8 cellular contexts compared by ENCODE assay signal in the genomic region with DNA sequence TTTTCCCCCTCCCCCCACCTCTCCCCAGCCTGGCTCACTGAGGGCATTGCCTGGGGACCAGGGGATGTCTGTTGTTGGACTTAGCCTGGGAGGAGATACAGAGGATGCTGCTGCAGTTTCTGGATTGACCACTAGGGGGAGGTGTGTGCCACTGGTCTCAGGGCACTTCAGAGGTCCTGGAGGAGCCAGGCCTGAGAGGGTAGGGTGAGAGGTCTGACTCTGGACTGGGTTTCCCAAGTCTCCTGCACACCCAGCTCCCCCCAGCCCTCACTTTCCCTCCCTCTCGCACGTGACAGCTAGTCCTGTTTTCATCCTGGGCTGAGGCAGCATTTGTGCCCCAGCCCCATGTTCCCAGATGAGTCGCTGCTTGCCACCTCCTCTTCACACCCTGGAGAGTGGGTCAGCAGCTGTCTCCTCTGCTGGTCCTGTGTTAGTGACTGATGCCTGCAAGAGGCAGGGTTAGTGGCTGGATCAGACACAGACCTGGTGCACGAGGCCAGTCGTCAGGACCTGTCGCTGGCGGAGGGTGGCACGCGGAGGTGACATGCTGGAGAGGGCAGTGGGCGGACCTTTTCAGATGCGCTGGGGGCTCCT. TPM values are rescaled to one million over a fixed set of nuclear protein-coding genes. Genes with fewer than 3 reads are reported as not detected.
A peak's percentile ranks its signal among the peaks of the same experiment; 100 is the strongest.
DNase-seq lines count a peak whose midpoint lies in the region; ATAC-seq and TF ChIP-seq lines count a peak whose summit lies in the region.

No MANE protein-coding gene starts in this region.

- H3K4me3 ChIP-seq in A673 (ENCODE audit: low read depth, low read length, poor library complexity, severe bottlenecking) (no peak overlapping the region), choroid plexus epithelial cell (ENCODE audit: low read depth, low read length) (no peak overlapping the region), liver (ENCODE audit: low read depth in 1 of 3, low read length in 3 of 3) (no peak overlapping the region)

- H3K27me3 ChIP-seq in A673 (replicated peaks; ENCODE audit: insufficient read depth, low read depth, low read length, poor library complexity): no peaks in the 10 kb centered on the region
- H3K27me3 ChIP-seq in liver (ENCODE audit: control insufficient read depth in 4 of 4, insufficient read depth in 4 of 4, low read length in 3 of 4): no peaks in the 10 kb centered on the region

- POLR2A ChIA-PET in A673 (lab: Charles Lee; ENCODE audit: low non-redundant PET): no interaction called here

- peak; percentile 68 for DNase-seq in A673 (ENCODE audit: low spot score)
- peak; percentile 18 for DNase-seq in NCI-H510A treated with DMSO at 0.1 percent for 48 hours (lab: John Stamatoyannopoulos, UW)
- DNase-seq in activated CD4-positive, alpha-beta T cell treated with anti-CD3 and anti-CD28 coated beads for 48 hours: peak; percentile 91
- peak; percentile 78 for DNase-seq in choroid plexus epithelial cell (ENCODE audit: low read depth)
- DNase-seq in stimulated activated CD4-positive, alpha-beta T cell treated with anti-CD3 and anti-CD28 coated beads, TNF-alpha, amount 100 ng/mL, for 24 hours (ENCODE audit: low read depth in 3 of 3): peak; percentile 59 to 82 (median 78)

- WGBS in liver: 86% methylated on average over 11 of the region's 11 CpGs

- H3K27ac ChIP-seq in A673 (ENCODE audit: low read depth, low read length, poor library complexity, severe bottlenecking) (no peak overlapping the region), liver (ENCODE audit: low read depth in 1 of 2, low read length in 2 of 2) (no peak overlapping the region)

- CTCF ChIA-PET in A673 (lab: Charles Lee): no interaction called here

- peak; percentile 58 to 77 for TF ChIP-seq RAD21 in liver (IDR thresholded peaks at IDR 0.05)

- H3K9ac ChIP-seq in liver (ENCODE audit: low read depth in 1 of 2, low read length in 2 of 2): no peak overlapping the region

- intact Hi-C loops in A673 (cut with micrococcal nuclease; ENCODE audit: unreplicated experiment): no loop called here

- H3K4me1 ChIP-seq in A673 (ENCODE audit: insufficient read depth, low read length, poor library complexity, severe bottlenecking) (no peaks in the 10 kb centered on the region), liver (ENCODE audit: control insufficient read depth in 4 of 4, insufficient read depth in 4 of 4, low read length in 3 of 4) (peaks cover 0 to 2% (median 0%) of the 10 kb centered on the region in 4 donors)

- TF ChIP-seq CTCF in A673 (conservative IDR thresholded peaks at IDR 0.05; ENCODE audit: low read depth, low read length): peak; percentile 94
- peak; percentile 98 for TF ChIP-seq CTCF in choroid plexus epithelial cell (conservative IDR thresholded peaks at IDR 0.05; ENCODE audit: low read depth, low read length)
- TF ChIP-seq CTCF in liver (IDR thresholded peaks at IDR 0.05; ENCODE audit: low read depth, low read length, missing input control): peak; percentile 91

- no peaks in the 10 kb centered on the region for H3K9me3 ChIP-seq in A673 (ENCODE audit: low read depth, low read length, poor library complexity, severe bottlenecking)
- H3K9me3 ChIP-seq in liver (ENCODE audit: control insufficient read depth in 4 of 4, low read length in 3 of 4): no peaks in the 10 kb centered on the region

- no TSS peak for BruUV-seq in A673 (replicated peaks; lab: Mats Ljungman, UMichigan)

- ATAC-seq in GM18498 (IDR thresholded peaks at IDR 0.05; ENCODE audit: unreplicated experiment) (peak; percentile 72), HG02943 (IDR thresholded peaks at IDR 0.05; ENCODE audit: low read depth, unreplicated experiment) (peak; percentile 57)

- H3K36me3 ChIP-seq in A673 (ENCODE audit: insufficient read depth, low read length, poor library complexity, severe bottlenecking): no peaks in the 10 kb centered on the region
- no peaks in the 10 kb centered on the region for H3K36me3 ChIP-seq in liver (ENCODE audit: control insufficient read depth in 4 of 4, insufficient read depth in 3 of 4, low read depth in 1 of 4, low read length in 3 of 4)

TF ChIP-seq in liver, 16 proteins besides CTCF, POLR2A, EP300 and RAD21:
- TF ChIP-seq GABPA (IDR thresholded peaks at IDR 0.05 in 1 of 2, conservative IDR thresholded peaks at IDR 0.05 in 1 of 2) (no peak), HNF4A (conservative IDR thresholded peaks at IDR 0.05) (no peak), NR2F2 (IDR thresholded peaks at IDR 0.05) (no peak), FOXA2 (IDR thresholded peaks at IDR 0.05) (no peak), RXRA (IDR thresholded peaks at IDR 0.05) (no peak), FOXA1 (IDR thresholded peaks at IDR 0.05) (no peak), JUND (IDR thresholded peaks at IDR 0.05) (no peak), EGR1 (IDR thresholded peaks at IDR 0.05; ENCODE audit: low read depth in 2 of 2) (no peak), HNF4G (IDR thresholded peaks at IDR 0.05) (no peak), SP1 (IDR thresholded peaks at IDR 0.05) (no peak), YY1 (IDR thresholded peaks at IDR 0.05) (no peak), TAF1 (conservative IDR thresholded peaks at IDR 0.05) (no peak)
- TF ChIP-seq, protein P1, sequence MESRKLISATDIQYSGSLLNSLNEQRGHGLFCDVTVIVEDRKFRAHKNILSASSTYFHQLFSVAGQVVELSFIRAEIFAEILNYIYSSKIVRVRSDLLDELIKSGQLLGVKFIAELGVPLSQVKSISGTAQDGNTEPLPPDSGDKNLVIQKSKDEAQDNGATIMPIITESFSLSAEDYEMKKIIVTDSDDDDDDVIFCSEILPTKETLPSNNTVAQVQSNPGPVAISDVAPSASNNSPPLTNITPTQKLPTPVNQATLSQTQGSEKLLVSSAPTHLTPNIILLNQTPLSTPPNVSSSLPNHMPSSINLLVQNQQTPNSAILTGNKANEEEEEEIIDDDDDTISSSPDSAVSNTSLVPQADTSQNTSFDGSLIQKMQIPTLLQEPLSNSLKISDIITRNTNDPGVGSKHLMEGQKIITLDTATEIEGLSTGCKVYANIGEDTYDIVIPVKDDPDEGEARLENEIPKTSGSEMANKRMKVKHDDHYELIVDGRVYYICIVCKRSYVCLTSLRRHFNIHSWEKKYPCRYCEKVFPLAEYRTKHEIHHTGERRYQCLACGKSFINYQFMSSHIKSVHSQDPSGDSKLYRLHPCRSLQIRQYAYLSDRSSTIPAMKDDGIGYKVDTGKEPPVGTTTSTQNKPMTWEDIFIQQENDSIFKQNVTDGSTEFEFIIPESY (IDR thresholded peaks at IDR 0.05): no peak
- TF ChIP-seq, protein P2, sequence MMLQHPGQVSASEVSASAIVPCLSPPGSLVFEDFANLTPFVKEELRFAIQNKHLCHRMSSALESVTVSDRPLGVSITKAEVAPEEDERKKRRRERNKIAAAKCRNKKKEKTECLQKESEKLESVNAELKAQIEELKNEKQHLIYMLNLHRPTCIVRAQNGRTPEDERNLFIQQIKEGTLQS (IDR thresholded peaks at IDR 0.05): no peak
- TF ChIP-seq, protein P3, sequence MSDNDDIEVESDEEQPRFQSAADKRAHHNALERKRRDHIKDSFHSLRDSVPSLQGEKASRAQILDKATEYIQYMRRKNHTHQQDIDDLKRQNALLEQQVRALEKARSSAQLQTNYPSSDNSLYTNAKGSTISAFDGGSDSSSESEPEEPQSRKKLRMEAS (IDR thresholded peaks at IDR 0.05): no peak
- TF ChIP-seq, protein P4, sequence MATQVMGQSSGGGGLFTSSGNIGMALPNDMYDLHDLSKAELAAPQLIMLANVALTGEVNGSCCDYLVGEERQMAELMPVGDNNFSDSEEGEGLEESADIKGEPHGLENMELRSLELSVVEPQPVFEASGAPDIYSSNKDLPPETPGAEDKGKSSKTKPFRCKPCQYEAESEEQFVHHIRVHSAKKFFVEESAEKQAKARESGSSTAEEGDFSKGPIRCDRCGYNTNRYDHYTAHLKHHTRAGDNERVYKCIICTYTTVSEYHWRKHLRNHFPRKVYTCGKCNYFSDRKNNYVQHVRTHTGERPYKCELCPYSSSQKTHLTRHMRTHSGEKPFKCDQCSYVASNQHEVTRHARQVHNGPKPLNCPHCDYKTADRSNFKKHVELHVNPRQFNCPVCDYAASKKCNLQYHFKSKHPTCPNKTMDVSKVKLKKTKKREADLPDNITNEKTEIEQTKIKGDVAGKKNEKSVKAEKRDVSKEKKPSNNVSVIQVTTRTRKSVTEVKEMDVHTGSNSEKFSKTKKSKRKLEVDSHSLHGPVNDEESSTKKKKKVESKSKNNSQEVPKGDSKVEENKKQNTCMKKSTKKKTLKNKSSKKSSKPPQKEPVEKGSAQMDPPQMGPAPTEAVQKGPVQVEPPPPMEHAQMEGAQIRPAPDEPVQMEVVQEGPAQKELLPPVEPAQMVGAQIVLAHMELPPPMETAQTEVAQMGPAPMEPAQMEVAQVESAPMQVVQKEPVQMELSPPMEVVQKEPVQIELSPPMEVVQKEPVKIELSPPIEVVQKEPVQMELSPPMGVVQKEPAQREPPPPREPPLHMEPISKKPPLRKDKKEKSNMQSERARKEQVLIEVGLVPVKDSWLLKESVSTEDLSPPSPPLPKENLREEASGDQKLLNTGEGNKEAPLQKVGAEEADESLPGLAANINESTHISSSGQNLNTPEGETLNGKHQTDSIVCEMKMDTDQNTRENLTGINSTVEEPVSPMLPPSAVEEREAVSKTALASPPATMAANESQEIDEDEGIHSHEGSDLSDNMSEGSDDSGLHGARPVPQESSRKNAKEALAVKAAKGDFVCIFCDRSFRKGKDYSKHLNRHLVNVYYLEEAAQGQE (IDR thresholded peaks at IDR 0.05): no peak

RNA-seq across cellular contexts. Expression of a gene that starts 4.4 kb away (rescaled TPM):
- total RNA-seq in A673 (2021) (not detected in 2 replicates), liver (not detected)
- polyA plus RNA-seq in liver: not detected

RNA-seq across cellular contexts. Expression of a gene that starts 8.8 kb away (rescaled TPM):
- total RNA-seq in A673 (2021): not detected in 2 replicates
- not detected for total RNA-seq in liver
- polyA plus RNA-seq in liver: not detected

RNA-seq across cellular contexts. Expression of a gene that starts 53.4 kb away (rescaled TPM):
- total RNA-seq in A673 (2021): not detected in 2 replicates
- total RNA-seq in liver: 100 to 1,000 TPM in 1 of 2 donors, 1 to 10 TPM in 1; 7.4 to 129 TPM
- polyA plus RNA-seq in liver: 1 to 10 TPM in 1 of 2 donors, under 1 TPM in 1; 0.89 to 1.8 TPM

Comparison
In these comparisons a context has a peak if more than half of its experiments do, and no peak if none do; other contexts are left out.
1. DNase-seq: peak in every context shown above with its lines; median percentile 91 in activated CD4-positive, alpha-beta T cell treated with anti-CD3 and anti-CD28 coated beads for 48 hours; 78 in choroid plexus epithelial cell; 78 in stimulated activated CD4-positive, alpha-beta T cell treated with anti-CD3 and anti-CD28 coated beads, TNF-alpha, amount 100 ng/mL, for 24 hours; 68 in A673; 18 in NCI-H510A treated with DMSO at 0.1 percent for 48 hours.